Comparison of ENCODE assay signal across 17 cellular contexts in the genomic region with DNA sequence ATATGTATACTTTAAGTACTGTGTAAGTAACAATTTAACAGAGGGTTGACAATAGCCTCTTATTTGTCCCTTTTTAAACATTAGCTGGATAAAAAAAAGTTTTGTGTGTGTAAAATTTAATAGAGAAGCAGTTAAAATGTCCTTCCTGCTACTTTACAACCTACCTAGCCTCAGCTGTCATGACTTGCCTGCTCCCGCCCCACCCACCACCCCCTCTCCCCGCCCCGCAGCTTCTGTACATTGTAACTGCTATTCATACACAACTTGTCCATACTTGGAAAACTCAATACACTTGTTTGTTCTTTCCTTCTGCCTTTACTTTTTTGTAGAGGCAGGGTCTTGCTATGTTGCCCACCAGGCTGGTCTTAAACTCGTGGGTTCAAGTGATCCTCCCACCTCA.
"Had no signal": no experiment of that assay in that cellular context is flagged by ENCODE, and none has a peak within 500 bp of the region (broad histone marks: within the 10 kb centered on the region; RNA-seq: fewer than 3 reads in every experiment).

No MANE protein-coding gene starts in this region.

- DNase-seq: cerebellar nuclear complex; cortex of kidney; effector memory CD8-positive, alpha-beta T cell; foreskin melanocyte; hypothalamus; immature natural killer cell; islet precursor cell; natural killer cell; pancreas; right lobe of liver; small intestine; stimulated activated CD4-positive, alpha-beta T cell treated with anti-CD3 and anti-CD28 coated beads, Interleukin-15, amount 100 ng/mL, for 24 hours; stimulated activated CD4-positive, alpha-beta T cell treated with anti-CD3 and anti-CD28 coated beads, Interleukin-2, amount 100 ng/mL, for 48 hours; stimulated activated naive B cell treated with anti-CD40 and anti-IgM and Interleukin-4, amounts not matched to agents 10 μg/mL and 1 μg/mL and 100 μg/mL, for 72 hours had no signal

- H3K36me3 ChIP-seq: neutrophil, pancreas, right lobe of liver had no signal

- H3K27ac ChIP-seq: neutrophil, pancreas, right lobe of liver had no signal

- FAIRE-seq: endometrium, pancreas, small intestine had no signal

- H3K27me3 ChIP-seq: neutrophil, pancreas, right lobe of liver had no signal

- H3K9me3 ChIP-seq: neutrophil, pancreas, right lobe of liver had no signal

- H3K4me3 ChIP-seq: lung, pancreas, right lobe of liver had no signal
